Comparison of ENCODE assay signal across 20 cellular contexts in the genomic region with DNA sequence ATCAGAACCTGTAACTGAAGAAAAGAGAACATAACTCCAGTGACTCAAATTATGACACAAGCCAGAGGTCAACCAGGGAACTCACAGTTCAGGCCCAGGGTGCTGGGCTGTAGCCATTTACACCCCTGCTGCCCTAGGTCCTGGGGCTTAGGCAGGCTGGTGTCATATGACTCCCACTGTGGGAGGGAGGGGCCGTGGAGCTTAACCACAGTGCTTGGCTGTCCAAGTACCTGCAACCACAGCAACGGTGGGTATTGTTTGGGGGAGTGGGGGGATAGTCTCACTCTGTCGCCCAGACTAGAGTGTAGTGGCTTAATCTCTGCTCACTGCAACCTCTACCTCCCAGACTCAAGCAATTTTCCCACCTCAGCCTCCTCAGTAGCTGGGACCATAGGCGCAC.
DNase-seq lines count a peak whose midpoint lies in the region; ATAC-seq, FAIRE-seq and TF ChIP-seq lines count a peak whose summit lies in the region.
"Had no signal": no experiment of that assay in that cellular context is flagged by ENCODE, and none has a peak within 500 bp of the region (broad histone marks: within the 10 kb centered on the region; RNA-seq: fewer than 3 reads in every experiment).

No MANE protein-coding gene starts in this region.

- FAIRE-seq in astrocyte (lab: Jason Lieb, UNC): no peak

- DNase-seq in DMS 273 (lab: John Stamatoyannopoulos, UW; ENCODE audit: unreplicated experiment) (peak; percentile 25), DMS 273 treated with DMSO at 0.1 percent for 48 hours (lab: John Stamatoyannopoulos, UW) (no peak), astrocyte (ENCODE audit: low read depth) (no peak), neural progenitor cell (ENCODE audit: low spot score) (peak; percentile 19), sigmoid colon (no peak)
- DNase-seq: BE2C; CD4-positive, alpha-beta T cell; GM23248; MG63; NCI-H1092 treated with DMSO at 0.1 percent for 48 hours; NCI-H2081 treated with DMSO at 0.1 percent for 48 hours; NCI-H526 treated with DMSO at 0.1 percent for 48 hours; PC-9 had no signal

- TF ChIP-seq POLR2A in sigmoid colon (IDR thresholded peaks at IDR 0.05): no peak

- H4K20me1 ChIP-seq in astrocyte (ENCODE audit: insufficient read depth, low read length): no peaks in the 10 kb centered on the region
- H4K20me1 ChIP-seq in neural progenitor cell (ENCODE audit: low read depth): no peaks in the 10 kb centered on the region

- CTCF ChIA-PET in HEK293 (lab: Yijun Ruan, JAX): interaction anchor here (0.6 to 2.4 kb wide), 14 partner anchors 19 to 424 kb away, joined by 3 to 14 read pairs (median 4); no protein-coding TSS in a partner anchor

- H3K9me3 Mint-ChIP-seq in astrocyte (ENCODE audit: unreplicated experiment): peaks cover 3% of the 10 kb centered on the region
- H3K9me3 Mint-ChIP-seq in neural progenitor cell: no peaks in the 10 kb centered on the region
- H3K9me3 Mint-ChIP-seq: CD4-positive, alpha-beta T cell had no signal

- H2AFZ ChIP-seq in astrocyte (ENCODE audit: low read depth, low read length) (no peak overlapping the region), neural progenitor cell (replicated peaks) (no peak overlapping the region)
- H2AFZ ChIP-seq: GM23248, PC-9 had no signal

- H3K4me3 Mint-ChIP-seq in astrocyte (ENCODE audit: unreplicated experiment) (no peak overlapping the region), neural progenitor cell (no peak overlapping the region)
- H3K4me3 Mint-ChIP-seq: CD4-positive, alpha-beta T cell had no signal

- H3K4me2 ChIP-seq in astrocyte (ENCODE audit: low read length): no peak overlapping the region
- H3K4me2 ChIP-seq in neural progenitor cell: no peak overlapping the region
- H3K4me2 ChIP-seq: KMS-11, PC-9 had no signal

- H3K27ac Mint-ChIP-seq in astrocyte (ENCODE audit: unreplicated experiment) (peak overlapping the region; percentile 44), neural progenitor cell (no peak overlapping the region)
- H3K27ac Mint-ChIP-seq: CD4-positive, alpha-beta T cell had no signal

- H3K4me3 ChIP-seq in HEK293 (ENCODE audit: low read depth, low read length): no peak overlapping the region
- H3K4me3 ChIP-seq in astrocyte (ENCODE audit: insufficient read depth, low read depth, low read length): no peak overlapping the region
- H3K4me3 ChIP-seq in neural progenitor cell: no peak overlapping the region
- H3K4me3 ChIP-seq in sigmoid colon: no peak overlapping the region
- H3K4me3 ChIP-seq: GM23248, MG63, PC-9, SJSA1 had no signal

- H3K27me3 ChIP-seq in astrocyte (ENCODE audit: insufficient read depth, low read length) (no peaks in the 10 kb centered on the region), neural progenitor cell (no peaks in the 10 kb centered on the region), sigmoid colon (no peaks in the 10 kb centered on the region)
- H3K27me3 ChIP-seq: BE2C, MG63, SJSA1 had no signal

- H3K27me3 Mint-ChIP-seq in astrocyte (ENCODE audit: low read depth, unreplicated experiment): peaks cover 10% of the 10 kb centered on the region
- H3K27me3 Mint-ChIP-seq in neural progenitor cell (ENCODE audit: insufficient read depth, low read depth): peaks cover 3% of the 10 kb centered on the region
- H3K27me3 Mint-ChIP-seq: CD4-positive, alpha-beta T cell had no signal

- H3K4me1 ChIP-seq in HEK293 (ENCODE audit: control insufficient read depth, insufficient read depth, low read length): no peaks in the 10 kb centered on the region
- H3K4me1 ChIP-seq in astrocyte (ENCODE audit: insufficient read depth, low read length): no peaks in the 10 kb centered on the region
- H3K4me1 ChIP-seq in neural progenitor cell: no peaks in the 10 kb centered on the region
- H3K4me1 ChIP-seq in sigmoid colon: no peaks in the 10 kb centered on the region
- H3K4me1 ChIP-seq: SJSA1 had no signal

- H3K9me3 ChIP-seq in HEK293 (ENCODE audit: control insufficient read depth, insufficient read depth, low read depth, low read length) (no peaks in the 10 kb centered on the region), astrocyte (ENCODE audit: insufficient read depth, low read depth, low read length) (no peaks in the 10 kb centered on the region), neural progenitor cell (ENCODE audit: low read depth) (no peaks in the 10 kb centered on the region), sigmoid colon (no peaks in the 10 kb centered on the region)
- H3K9me3 ChIP-seq: BE2C, MG63, SJSA1 had no signal

- no peaks in the 10 kb centered on the region for H3K36me3 ChIP-seq in HEK293 (ENCODE audit: control insufficient read depth in 2 of 2, insufficient read depth in 1 of 2, low read length in 2 of 2)
- no peaks in the 10 kb centered on the region for H3K36me3 ChIP-seq in astrocyte (ENCODE audit: insufficient read depth, low read length)
- H3K36me3 ChIP-seq in neural progenitor cell: no peaks in the 10 kb centered on the region
- no peaks in the 10 kb centered on the region for H3K36me3 ChIP-seq in sigmoid colon
- H3K36me3 ChIP-seq: BE2C, SJSA1 had no signal

- POLR2A ChIA-PET in HEK293 (lab: Yijun Ruan, JAX): no interaction called here

- WGBS in sigmoid colon, 2 donors: 66 to 81% methylated on average over 4 of the region's 4 CpGs

- no peaks in the 10 kb centered on the region for H3F3A ChIP-seq in neural progenitor cell (ENCODE audit: low read depth)

- no peak for TF ChIP-seq CTCF in HEK293 (tag by site-specific recombination; IDR thresholded peaks at IDR 0.05)
- no peak for TF ChIP-seq CTCF in astrocyte (IDR thresholded peaks at IDR 0.05; ENCODE audit: insufficient read depth, low read depth, low read length)
- TF ChIP-seq CTCF in neural progenitor cell (IDR thresholded peaks at IDR 0.05): no peak
- no peak for TF ChIP-seq CTCF in sigmoid colon (IDR thresholded peaks at IDR 0.05)

- H3K27ac ChIP-seq in HEK293 (ENCODE audit: extremely low read depth, low read depth, low read length): no peak overlapping the region
- H3K27ac ChIP-seq in astrocyte (ENCODE audit: low read depth, low read length): no peak overlapping the region
- no peak overlapping the region for H3K27ac ChIP-seq in neural progenitor cell
- H3K27ac ChIP-seq in sigmoid colon: no peak overlapping the region
- H3K27ac ChIP-seq: 22Rv1, GM23248, KMS-11, PC-9, SJSA1 had no signal

- peaks cover 11% of the 10 kb centered on the region for H3K4me1 Mint-ChIP-seq in astrocyte (ENCODE audit: low read depth, unreplicated experiment)
- H3K4me1 Mint-ChIP-seq in neural progenitor cell: no peaks in the 10 kb centered on the region

- TF ChIP-seq EP300 in sigmoid colon (IDR thresholded peaks at IDR 0.05): no peak

- H3K9ac ChIP-seq in astrocyte (ENCODE audit: low read length): no peak overlapping the region
- no peak overlapping the region for H3K9ac ChIP-seq in neural progenitor cell
- H3K9ac ChIP-seq: GM23248, KMS-11 had no signal

- intact Hi-C loops in sigmoid colon (cut with DNase I): no loop called here

- ATAC-seq in HG02610 (IDR thresholded peaks at IDR 0.05; ENCODE audit: unreplicated experiment) (no peak), GM21390 (IDR thresholded peaks at IDR 0.05; ENCODE audit: unreplicated experiment) (no peak)
- ATAC-seq: HCT116 had no signal

- H3K36me3 Mint-ChIP-seq in astrocyte (ENCODE audit: low read depth, unreplicated experiment) (peaks cover 2% of the 10 kb centered on the region), neural progenitor cell (peaks cover 2% of the 10 kb centered on the region)

- no peaks in the 10 kb centered on the region for H3K79me2 ChIP-seq in astrocyte (ENCODE audit: insufficient read depth, low read length)
- H3K79me2 ChIP-seq in neural progenitor cell (ENCODE audit: low read depth): no peaks in the 10 kb centered on the region

TF ChIP-seq in HEK293, 187 proteins besides CTCF, POLR2A, EP300 and RAD21:
- TF ChIP-seq, protein P1, sequence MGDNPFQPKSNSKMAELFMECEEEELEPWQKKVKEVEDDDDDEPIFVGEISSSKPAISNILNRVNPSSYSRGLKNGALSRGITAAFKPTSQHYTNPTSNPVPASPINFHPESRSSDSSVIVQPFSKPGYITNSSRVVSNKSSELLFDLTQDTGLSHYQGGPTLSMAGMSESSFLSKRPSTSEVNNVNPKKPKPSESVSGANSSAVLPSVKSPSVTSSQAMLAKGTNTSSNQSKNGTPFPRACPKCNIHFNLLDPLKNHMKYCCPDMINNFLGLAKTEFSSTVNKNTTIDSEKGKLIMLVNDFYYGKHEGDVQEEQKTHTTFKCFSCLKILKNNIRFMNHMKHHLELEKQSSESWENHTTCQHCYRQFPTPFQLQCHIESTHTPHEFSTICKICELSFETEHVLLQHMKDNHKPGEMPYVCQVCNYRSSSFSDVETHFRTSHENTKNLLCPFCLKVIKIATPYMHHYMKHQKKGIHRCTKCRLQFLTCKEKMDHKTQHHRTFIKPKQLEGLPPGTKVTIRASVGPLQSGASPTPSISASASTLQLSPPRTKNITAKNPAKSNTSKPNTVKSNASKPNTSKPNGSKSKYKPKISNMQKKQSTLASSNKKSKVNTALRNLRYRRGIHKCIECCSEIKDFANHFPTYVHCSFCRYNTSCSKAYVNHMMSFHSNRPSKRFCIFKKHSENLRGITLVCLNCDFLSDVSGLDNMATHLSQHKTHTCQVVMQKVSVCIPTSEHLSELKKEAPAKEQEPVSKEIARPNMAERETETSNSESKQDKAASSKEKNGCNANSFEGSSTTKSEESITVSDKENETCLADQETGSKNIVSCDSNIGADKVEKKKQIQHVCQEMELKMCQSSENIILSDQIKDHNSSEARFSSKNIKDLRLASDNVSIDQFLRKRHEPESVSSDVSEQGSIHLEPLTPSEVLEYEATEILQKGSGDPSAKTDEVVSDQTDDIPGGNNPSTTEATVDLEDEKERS (tag by site-specific recombination; IDR thresholded peaks at IDR 0.05): no peak
- TF ChIP-seq KLF1 (tag by site-specific recombination; IDR thresholded peaks at IDR 0.05) (no peak), ZNF548 (tag by site-specific recombination; IDR thresholded peaks at IDR 0.05) (no peak), ZIC2 (tag by site-specific recombination; IDR thresholded peaks at IDR 0.05) (peak; percentile 44; the same call in 1 of the 2 replicates), SP2 (tag by site-specific recombination; IDR thresholded peaks at IDR 0.05) (no peak), ZNF23 (tag by site-specific recombination; IDR thresholded peaks at IDR 0.05; ENCODE audit: borderline replicate concordance) (no peak), ZNF2 (tag by site-specific recombination; IDR thresholded peaks at IDR 0.05) (no peak)

Comparison
In these comparisons a context has a peak if more than half of its experiments do, and no peak if none do; other contexts are left out.
1. DNase-seq: peak in DMS 273 (single experiment) and neural progenitor cell (single experiment); none in DMS 273 treated with DMSO at 0.1 percent for 48 hours (single experiment), astrocyte (single experiment) and sigmoid colon (single experiment).